Comparison of ENCODE assay signal across 9 cellular contexts in genomic region chr17:75487351-75488070, GRCh38. TPM values are rescaled to one million over a fixed set of nuclear protein-coding genes. Genes with fewer than 3 reads are reported as not detected.
DNase-seq lines count a peak whose midpoint lies in the region; ATAC-seq, FAIRE-seq and TF ChIP-seq lines count a peak whose summit lies in the region.
"Had no signal": no experiment of that assay in that cellular context is flagged by ENCODE, and none has a peak within 500 bp of the region (broad histone marks: within the 10 kb centered on the region; RNA-seq: fewer than 3 reads in every experiment).

No MANE protein-coding gene starts in this region.

- H3K36me3 Mint-ChIP-seq in activated B cell treated with CpG ODN at 0.5 μM for 24 hours (ENCODE audit: low read depth): peaks cover 28% of the 10 kb centered on the region

- H3K27me3 Mint-ChIP-seq in activated B cell treated with CpG ODN at 0.5 μM for 24 hours: no peaks in the 10 kb centered on the region

- H3K27ac ChIP-seq in dorsolateral prefrontal cortex (peak overlapping the region in 46 of 59 donors; percentile 2 to 77 (median 49)), skin epidermis (peak overlapping the region in 18 of 21 experiments; percentile 18 to 92 (median 67))
- H3K27ac ChIP-seq: cardiac muscle cell had no signal

- H3K4me3 ChIP-seq in dorsolateral prefrontal cortex (no peak overlapping the region), skin epidermis (no peak overlapping the region)
- H3K4me3 ChIP-seq: cardiac muscle cell had no signal

- H3K4me3 Mint-ChIP-seq in activated B cell treated with CpG ODN at 0.5 μM for 24 hours: peak overlapping the region; percentile 58

- no peak for TF ChIP-seq POLR2A in GM18505 (IDR thresholded peaks at IDR 0.05; ENCODE audit: borderline replicate concordance, extremely low read depth, insufficient read depth, insufficient read length)

- in situ Hi-C loops in GM13976 (cut with MboI; ENCODE audit: low sequenced_read_pairs, unreplicated experiment): no loop called here

- H3K9me3 Mint-ChIP-seq in activated B cell treated with CpG ODN at 0.5 μM for 24 hours: no peaks in the 10 kb centered on the region

- no peaks in the 10 kb centered on the region for H3K27me3 ChIP-seq in dorsolateral prefrontal cortex
- H3K27me3 ChIP-seq: cardiac muscle cell had no signal

- no peak for FAIRE-seq in D721Med (lab: Jason Lieb, UNC)

- peak; percentile 93 for ATAC-seq in activated B cell treated with CpG ODN at 0.5 μM for 24 hours (ENCODE audit: low read depth)
- no peak for ATAC-seq in GM18505 (IDR thresholded peaks at IDR 0.05; ENCODE audit: unreplicated experiment)

- DNase-seq in GM13976 (ENCODE audit: low spot score) (peak; percentile 80), activated B cell treated with CpG ODN at 0.5 μM for 24 hours (peak; percentile 36), dorsolateral prefrontal cortex (peak in 2 of 10 donors; percentile 41 to 45), D721Med (ENCODE audit: insufficient read length, low spot score) (no peak), NCI-H128 (lab: John Stamatoyannopoulos, UW; ENCODE audit: unreplicated experiment) (no peak), ureter (ENCODE audit: low spot score) (no peak)

- intact Hi-C loops in activated B cell treated with CpG ODN at 0.5 μM for 24 hours (cut with micrococcal nuclease): no loop called here
- intact Hi-C loops in dorsolateral prefrontal cortex (cut with DNase I): no loop called here

- POLR2A ChIA-PET in activated B cell treated with CpG ODN at 0.5 μM for 24 hours (lab: Charles Lee): interaction anchor here (0.6 to 1.4 kb wide), 2 partner anchors 29 to 219 kb away, joined by 4 to 5 read pairs; partner anchors contain the start of gene TSEN54

- CTCF ChIA-PET in activated B cell treated with CpG ODN at 0.5 μM for 24 hours (lab: Charles Lee): no interaction called here

- peak overlapping the region; percentile 84 for H3K27ac Mint-ChIP-seq in activated B cell treated with CpG ODN at 0.5 μM for 24 hours

- H3K4me1 Mint-ChIP-seq in activated B cell treated with CpG ODN at 0.5 μM for 24 hours: peaks cover 27% of the 10 kb centered on the region

- TF ChIP-seq CTCF in GM13976 (IDR thresholded peaks at IDR 0.05; ENCODE audit: borderline replicate concordance, control extremely low read depth, extremely low read depth, insufficient read depth, missing control alignments): peak; percentile 1
- no peak for TF ChIP-seq CTCF in activated B cell treated with CpG ODN at 0.5 μM for 24 hours (IDR thresholded peaks at IDR 0.05)
- TF ChIP-seq CTCF in dorsolateral prefrontal cortex (IDR thresholded peaks at IDR 0.05 in 54 of 56, conservative IDR thresholded peaks at IDR 0.05 in 2 of 56; ENCODE audit: low read depth in 1 of 56, partially characterized antibody in 56 of 56): peak in 1 of 56 donors; percentile 8
- TF ChIP-seq CTCF in D721Med (IDR thresholded peaks at IDR 0.05; ENCODE audit: insufficient read depth, missing control alignments): no peak

RNA-seq across cellular contexts. Expression of gene CASKIN2, which starts 27.8 kb away (rescaled TPM):
- total RNA-seq in activated B cell treated with CpG ODN at 0.5 μM for 24 hours (1.2 and 1.4 TPM in 2 replicates), dorsolateral prefrontal cortex (10 to 100 TPM; 23.3 to 80.3 (median 41.6) TPM), ureter (60.8 TPM)

RNA-seq across cellular contexts. Expression of gene TSEN54, which starts 28.8 kb away (rescaled TPM):
- total RNA-seq in activated B cell treated with CpG ODN at 0.5 μM for 24 hours (21.0 and 24.9 TPM in 2 replicates), dorsolateral prefrontal cortex (10 to 100 TPM; 14.4 to 45.4 (median 27.2) TPM), ureter (25.1 TPM)

RNA-seq across cellular contexts. Expression of gene TMEM94, which starts 31.1 kb away (rescaled TPM):
- total RNA-seq in activated B cell treated with CpG ODN at 0.5 μM for 24 hours: 80.3 and 86.6 TPM in 2 replicates
- total RNA-seq in dorsolateral prefrontal cortex: 100 to 1,000 TPM in 117 of 120 experiments, 10 to 100 TPM in 3; 78.0 to 220 (median 129) TPM
- total RNA-seq in ureter: 73.2 TPM

RNA-seq across cellular contexts. Expression of gene LLGL2, which starts 38.0 kb away (rescaled TPM):
- total RNA-seq in activated B cell treated with CpG ODN at 0.5 μM for 24 hours (27.5 and 29.9 TPM in 2 replicates), dorsolateral prefrontal cortex (10 to 100 TPM in 65 of 120 experiments, 1 to 10 TPM in 55; 3.2 to 31.5 (median 10.6) TPM), ureter (94.0 TPM)

Comparison
In these comparisons a context has a peak if more than half of its experiments do, and no peak if none do; other contexts are left out.
1. DNase-seq: peak in GM13976 (single experiment) and activated B cell treated with CpG ODN at 0.5 μM for 24 hours (single experiment); none in D721Med (single experiment), NCI-H128 (single experiment) and ureter (single experiment).
2. RNA of gene CASKIN2, which starts 27.8 kb away (total RNA-seq): 60.8 TPM in ureter (single experiment) and 23.3 to 80.3 TPM in dorsolateral prefrontal cortex; 1.2 to 1.4 TPM in activated B cell treated with CpG ODN at 0.5 μM for 24 hours; every median in the first group is over 10 times any median in the second.